Comparison of ENCODE assay signal across 8 cellular contexts in the genomic region with DNA sequence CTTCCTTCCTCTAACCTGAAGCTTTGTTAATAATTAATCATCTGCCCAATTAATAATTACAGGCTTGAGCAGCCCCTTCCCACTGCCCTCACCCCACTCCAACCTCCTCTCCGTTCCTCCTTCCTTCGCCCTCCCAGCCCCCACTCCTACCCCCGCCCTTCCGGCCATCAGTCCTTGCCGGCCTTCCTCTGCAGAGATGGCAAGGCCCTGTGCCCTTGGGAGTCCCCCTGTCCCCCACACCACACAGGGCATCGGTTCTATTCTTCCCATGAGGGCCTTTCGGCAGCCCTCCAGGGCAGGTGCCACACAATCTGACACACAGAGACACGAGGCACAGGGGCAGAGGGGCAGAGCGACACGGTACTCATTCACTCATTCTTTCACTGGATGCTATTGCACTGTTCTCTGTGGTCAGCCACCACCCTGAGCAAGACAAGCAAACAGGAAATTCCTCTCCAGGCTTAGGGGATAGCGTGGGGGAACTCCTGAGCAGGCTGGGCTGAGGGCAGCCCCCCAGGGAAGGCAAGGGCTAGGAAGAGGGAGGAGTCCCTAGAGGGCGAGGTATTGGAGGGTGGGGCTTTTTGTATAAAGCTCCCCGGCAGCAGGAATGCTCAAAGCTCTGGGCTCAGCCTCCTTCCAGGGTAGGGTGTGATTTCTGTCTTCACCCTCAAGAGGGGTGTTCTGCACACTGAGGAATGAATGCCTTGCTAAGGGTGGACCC. TPM values are rescaled to one million over a fixed set of nuclear protein-coding genes. Genes with fewer than 3 reads are reported as not detected.
DNase-seq lines count a peak whose midpoint lies in the region; ATAC-seq and TF ChIP-seq lines count a peak whose summit lies in the region.

No MANE protein-coding gene starts in this region.

- peak overlapping the region; percentile 77 for H3K27ac ChIP-seq in upper lobe of right lung

- H3K9me3 Mint-ChIP-seq in activated T-cell treated with anti-CD3 and anti-CD28 coated beads, Interleukin-2, amount 50 U/mL, for 24 hours = no peaks in the 10 kb centered on the region
- no peaks in the 10 kb centered on the region for H3K9me3 Mint-ChIP-seq in activated T-helper 17 cell treated with anti-CD3 and anti-CD28 coated beads, Interleukin-2, amount 50 U/mL, for 72 hours

- no peaks in the 10 kb centered on the region for H3K36me3 Mint-ChIP-seq in activated T-cell treated with anti-CD3 and anti-CD28 coated beads, Interleukin-2, amount 50 U/mL, for 24 hours (ENCODE audit: low read depth)
- H3K36me3 Mint-ChIP-seq in activated T-helper 17 cell treated with anti-CD3 and anti-CD28 coated beads, Interleukin-2, amount 50 U/mL, for 72 hours (ENCODE audit: low read depth) = no peaks in the 10 kb centered on the region

- intact Hi-C loops in upper lobe of right lung (cut with DNase I) = no loop called here

- DNase-seq in activated T-cell treated with anti-CD3 and anti-CD28 coated beads, Interleukin-2, amount 50 U/mL, for 48 hours = peak; percentile 27 to 29
- DNase-seq in activated T-cell treated with anti-CD3 and anti-CD28 coated beads, Interleukin-2, amount 50 U/mL, for 24 hours = no peak
- peak; percentile 97 for DNase-seq in kidney tubule cell (ENCODE audit: low spot score)
- peak; percentile 81 for DNase-seq in upper lobe of right lung
- no peak for DNase-seq in stimulated activated CD4-positive, alpha-beta T cell treated with anti-CD3 and anti-CD28 coated beads, Interleukin-2, amount 100 ng/mL, for 24 hours

- H3K4me3 ChIP-seq in upper lobe of right lung = peak overlapping the region; percentile 9

- no peaks in the 10 kb centered on the region for H3K27me3 Mint-ChIP-seq in activated T-cell treated with anti-CD3 and anti-CD28 coated beads, Interleukin-2, amount 50 U/mL, for 24 hours
- no peaks in the 10 kb centered on the region for H3K27me3 Mint-ChIP-seq in activated T-helper 17 cell treated with anti-CD3 and anti-CD28 coated beads, Interleukin-2, amount 50 U/mL, for 72 hours

- no peak for TF ChIP-seq CTCF in upper lobe of right lung (IDR thresholded peaks at IDR 0.05)

- ATAC-seq in HG03196 (IDR thresholded peaks at IDR 0.05; ENCODE audit: unreplicated experiment) = peak; percentile 45
- ATAC-seq in activated T-helper 17 cell treated with anti-CD3 and anti-CD28 coated beads, Interleukin-2, amount 50 U/mL, for 72 hours (replicated peaks) = peak; percentile 84
- ATAC-seq in upper lobe of right lung = peak; percentile 77
- no peak for ATAC-seq in HG03565 (IDR thresholded peaks at IDR 0.05; ENCODE audit: unreplicated experiment)

- H3K4me1 ChIP-seq in upper lobe of right lung = peaks cover 27% of the 10 kb centered on the region

- H3K9me3 ChIP-seq in upper lobe of right lung = no peaks in the 10 kb centered on the region

- H3K27me3 ChIP-seq in upper lobe of right lung = no peaks in the 10 kb centered on the region

- H3K4me3 Mint-ChIP-seq in activated T-cell treated with anti-CD3 and anti-CD28 coated beads, Interleukin-2, amount 50 U/mL, for 24 hours = no peak overlapping the region
- H3K4me3 Mint-ChIP-seq in activated T-helper 17 cell treated with anti-CD3 and anti-CD28 coated beads, Interleukin-2, amount 50 U/mL, for 72 hours = no peak overlapping the region

- no peak overlapping the region for H3K27ac Mint-ChIP-seq in activated T-cell treated with anti-CD3 and anti-CD28 coated beads, Interleukin-2, amount 50 U/mL, for 24 hours
- H3K27ac Mint-ChIP-seq in activated T-helper 17 cell treated with anti-CD3 and anti-CD28 coated beads, Interleukin-2, amount 50 U/mL, for 72 hours = peak overlapping the region; percentile 42

- no peaks in the 10 kb centered on the region for H3K36me3 ChIP-seq in upper lobe of right lung

- peaks cover 16% of the 10 kb centered on the region for H3K4me1 Mint-ChIP-seq in activated T-cell treated with anti-CD3 and anti-CD28 coated beads, Interleukin-2, amount 50 U/mL, for 24 hours (ENCODE audit: low read depth)
- H3K4me1 Mint-ChIP-seq in activated T-helper 17 cell treated with anti-CD3 and anti-CD28 coated beads, Interleukin-2, amount 50 U/mL, for 72 hours = no peaks in the 10 kb centered on the region

RNA-seq across cellular contexts. Expression of a gene that starts 14.8 kb away (rescaled TPM):
- total RNA-seq in activated T-helper 17 cell treated with anti-CD3 and anti-CD28 coated beads, Interleukin-2, amount 50 U/mL, for 72 hours = 1 to 10 TPM; 1.5 to 1.6 TPM
- total RNA-seq in upper lobe of right lung = 34.8 TPM

RNA-seq across cellular contexts. Expression of a gene that starts 30.5 kb away (rescaled TPM):
- 10 to 100 TPM; 34.7 to 54.0 TPM for total RNA-seq in activated T-helper 17 cell treated with anti-CD3 and anti-CD28 coated beads, Interleukin-2, amount 50 U/mL, for 72 hours
- total RNA-seq in upper lobe of right lung = 24.3 TPM

RNA-seq across cellular contexts. Expression of a gene that starts 48.8 kb away (rescaled TPM):
- total RNA-seq in activated T-helper 17 cell treated with anti-CD3 and anti-CD28 coated beads, Interleukin-2, amount 50 U/mL, for 72 hours = 100 to 1,000 TPM; 338 to 432 TPM
- 327 TPM for total RNA-seq in upper lobe of right lung

Comparison
In these comparisons a context has a peak if more than half of its experiments do, and no peak if none do; other contexts are left out.
1. DNase-seq: peak in activated T-cell treated with anti-CD3 and anti-CD28 coated beads, Interleukin-2, amount 50 U/mL, for 48 hours (2 of 2), kidney tubule cell (single experiment) and upper lobe of right lung (single experiment); none in activated T-cell treated with anti-CD3 and anti-CD28 coated beads, Interleukin-2, amount 50 U/mL, for 24 hours (single experiment) and stimulated activated CD4-positive, alpha-beta T cell treated with anti-CD3 and anti-CD28 coated beads, Interleukin-2, amount 100 ng/mL, for 24 hours (0 of 2).
2. RNA of a gene that starts 14.8 kb away (total RNA-seq): 34.8 TPM in upper lobe of right lung (single experiment); 1.5 to 1.6 TPM in activated T-helper 17 cell treated with anti-CD3 and anti-CD28 coated beads, Interleukin-2, amount 50 U/mL, for 72 hours; every median in the first group is over 10 times any median in the second.